23 cellular contexts compared by ENCODE assay signal in the genomic region with DNA sequence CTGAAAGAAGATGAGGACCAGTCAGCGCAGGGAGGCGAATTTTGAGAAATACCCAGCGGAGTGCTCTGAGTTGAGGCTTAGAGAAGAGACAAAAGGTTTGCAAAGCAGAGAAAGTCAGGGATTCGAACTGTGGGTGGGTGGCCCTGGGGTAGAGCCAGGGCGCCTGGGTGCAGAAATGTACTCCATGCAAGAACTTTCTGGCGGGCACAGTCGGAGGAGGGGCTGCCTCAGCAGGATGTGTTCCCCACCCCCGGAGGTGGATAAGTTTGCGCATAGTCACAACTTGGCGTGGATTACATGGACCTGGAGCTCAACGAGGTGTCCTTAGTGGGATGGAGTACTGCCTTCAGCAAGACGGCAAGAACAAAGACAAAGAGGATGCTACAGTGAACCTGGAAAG.
DNase-seq lines count a peak whose midpoint lies in the region; ATAC-seq and TF ChIP-seq lines count a peak whose summit lies in the region.
"Had no signal": no experiment of that assay in that cellular context is flagged by ENCODE, and none has a peak within 500 bp of the region (broad histone marks: within the 10 kb centered on the region; RNA-seq: fewer than 3 reads in every experiment).

No MANE protein-coding gene starts in this region.

- no peak overlapping the region for H3K4me3 ChIP-seq in heart left ventricle
- no peak overlapping the region for H3K4me3 ChIP-seq in coronary artery
- no peak overlapping the region for H3K4me3 ChIP-seq in upper lobe of right lung
- no peak overlapping the region for H3K4me3 ChIP-seq in tibial artery
- H3K4me3 ChIP-seq: PC-9 had no signal

- H3K27ac Mint-ChIP-seq in nephron: peak overlapping the region in 2 of 3 experiments; percentile 16 to 24
- no peak overlapping the region for H3K27ac Mint-ChIP-seq in effector memory CD8-positive, alpha-beta T cell
- H3K27ac Mint-ChIP-seq: IgD-negative memory B cell had no signal

- no peaks in the 10 kb centered on the region for H3K36me3 Mint-ChIP-seq in nephron (ENCODE audit: low read depth)
- peaks cover 3% of the 10 kb centered on the region for H3K36me3 Mint-ChIP-seq in effector memory CD8-positive, alpha-beta T cell (ENCODE audit: insufficient read depth)

- intact Hi-C loops in Right ventricle myocardium inferior (cut with DNase I) (no loop called here), heart left ventricle (cut with DNase I) (no loop called here), upper lobe of right lung (cut with DNase I) (no loop called here), tibial artery (cut with DNase I; ENCODE audit: low total_unique reads) (no loop called here)

- peaks cover 0 to 34% (median 3%) of the 10 kb centered on the region in 9 donors for H3K27me3 ChIP-seq in heart left ventricle
- peaks cover 8% of the 10 kb centered on the region for H3K27me3 ChIP-seq in upper lobe of right lung
- H3K27me3 ChIP-seq in tibial artery: peaks cover 0 to 13% of the 10 kb centered on the region in 2 donors

- H3K4me3 Mint-ChIP-seq in nephron: no peak overlapping the region
- H3K4me3 Mint-ChIP-seq in effector memory CD8-positive, alpha-beta T cell: no peak overlapping the region
- H3K4me3 Mint-ChIP-seq: IgD-negative memory B cell had no signal

- ATAC-seq in Right ventricle myocardium inferior (no peak), heart left ventricle (no peak), upper lobe of right lung (no peak)
- no peak for ATAC-seq in effector memory CD8-positive, alpha-beta T cell (replicated peaks)

- 78 to 83% (median 80%) methylated on average over 12 of the region's 12 CpGs for WGBS in heart left ventricle, 4 donors

- no peaks in the 10 kb centered on the region for H3K9me3 ChIP-seq in heart left ventricle
- no peaks in the 10 kb centered on the region for H3K9me3 ChIP-seq in upper lobe of right lung
- H3K9me3 ChIP-seq in tibial artery: no peaks in the 10 kb centered on the region

- peaks cover 61% of the 10 kb centered on the region for H3K4me1 Mint-ChIP-seq in nephron
- H3K4me1 Mint-ChIP-seq in effector memory CD8-positive, alpha-beta T cell (ENCODE audit: low read depth in 2 of 2): no peaks in the 10 kb centered on the region
- H3K4me1 Mint-ChIP-seq: IgD-negative memory B cell had no signal

- no peak for TF ChIP-seq CTCF in heart left ventricle (IDR thresholded peaks at IDR 0.05)
- TF ChIP-seq CTCF in coronary artery (IDR thresholded peaks at IDR 0.05): no peak
- TF ChIP-seq CTCF in nephron (IDR thresholded peaks at IDR 0.05; ENCODE audit: unreplicated experiment in 3 of 3): no peak
- no peak for TF ChIP-seq CTCF in upper lobe of right lung (IDR thresholded peaks at IDR 0.05)
- no peak for TF ChIP-seq CTCF in tibial artery (IDR thresholded peaks at IDR 0.05)

- no peak overlapping the region for H3K27ac ChIP-seq in heart left ventricle
- H3K27ac ChIP-seq in coronary artery: no peak overlapping the region
- no peak overlapping the region for H3K27ac ChIP-seq in upper lobe of right lung
- no peak overlapping the region for H3K27ac ChIP-seq in tibial artery
- H3K27ac ChIP-seq: HL-60, PC-9, RWPE1 had no signal

- DNase-seq in Right ventricle myocardium inferior (ENCODE audit: missing footprints) (peak; percentile 53), heart left ventricle (no peak), coronary artery (ENCODE audit: low spot score) (peak; percentile 68), upper lobe of right lung (peak; percentile 33), tibial artery (no peak), DMS79 (lab: John Stamatoyannopoulos, UW) (no peak)
- no peak for DNase-seq in effector memory CD8-positive, alpha-beta T cell
- DNase-seq: 8988T, Calu3, DND-41, HCEC 1CT, NCI-H1048, NCI-H1417, NCI-H1694 treated with DMSO at 0.1 percent for 48 hours, NCI-H2081, NCI-H2227 treated with DMSO at 0.1 percent for 48 hours, NCI-H526 treated with DMSO at 0.1 percent for 48 hours, PC-9, SHP77 treated with DMSO at 0.1 percent for 48 hours had no signal

- H3K4me1 ChIP-seq in heart left ventricle: peaks cover 0 to 13% (median 0%) of the 10 kb centered on the region in 12 donors
- H3K4me1 ChIP-seq in upper lobe of right lung: peaks cover 7% of the 10 kb centered on the region
- H3K4me1 ChIP-seq in tibial artery: no peaks in the 10 kb centered on the region

- H3K27me3 Mint-ChIP-seq in nephron (ENCODE audit: low read depth): peaks cover 12% of the 10 kb centered on the region
- H3K27me3 Mint-ChIP-seq in effector memory CD8-positive, alpha-beta T cell: peaks cover 45 to 74% of the 10 kb centered on the region in 2 donors

- TF ChIP-seq POLR2A in heart left ventricle (IDR thresholded peaks at IDR 0.05): no peak

- no peaks in the 10 kb centered on the region for H3K36me3 ChIP-seq in heart left ventricle
- no peaks in the 10 kb centered on the region for H3K36me3 ChIP-seq in upper lobe of right lung
- H3K36me3 ChIP-seq in tibial artery: no peaks in the 10 kb centered on the region

- peaks cover 3% of the 10 kb centered on the region for H3K9me3 Mint-ChIP-seq in nephron
- no peaks in the 10 kb centered on the region for H3K9me3 Mint-ChIP-seq in effector memory CD8-positive, alpha-beta T cell

Comparison
In these comparisons a context has a peak if more than half of its experiments do, and no peak if none do; other contexts are left out.
1. DNase-seq: peak in Right ventricle myocardium inferior (single experiment), coronary artery (single experiment) and upper lobe of right lung (single experiment); none in heart left ventricle (0 of 5), tibial artery (0 of 2), DMS79 (single experiment) and effector memory CD8-positive, alpha-beta T cell (0 of 3).
2. H3K27ac Mint-ChIP-seq: peak in nephron (2 of 3); none in effector memory CD8-positive, alpha-beta T cell (0 of 2).